8 cellular contexts compared by ENCODE assay signal in genomic region chr6:89986650-89987074, GRCh38.
A peak's percentile ranks its signal among the peaks of the same experiment; 100 is the strongest.
DNase-seq lines count a peak whose midpoint lies in the region; ATAC-seq, FAIRE-seq and TF ChIP-seq lines count a peak whose summit lies in the region.
"Had no signal": no experiment of that assay in that cellular context is flagged by ENCODE, and none has a peak within 500 bp of the region (broad histone marks: within the 10 kb centered on the region; RNA-seq: fewer than 3 reads in every experiment).

No MANE protein-coding gene starts in this region.

- H3K23ac ChIP-seq in neuronal stem cell (ENCODE audit: low read depth, low read length, poor library complexity) = no peak overlapping the region

- H2AFZ ChIP-seq in neuronal stem cell (ENCODE audit: low read length) = peak overlapping the region; percentile 3

- FAIRE-seq in D721Med (lab: Jason Lieb, UNC) = no peak

- H3K79me1 ChIP-seq in neuronal stem cell (ENCODE audit: low read depth, low read length) = no peaks in the 10 kb centered on the region

- peaks cover 24 to 27% of the 10 kb centered on the region in 2 donors for H3K4me1 ChIP-seq in neuronal stem cell (ENCODE audit: control insufficient read depth in 2 of 2, insufficient read depth in 1 of 2, low read depth in 1 of 2, low read length in 2 of 2)

- no peak overlapping the region for H3K18ac ChIP-seq in neuronal stem cell (ENCODE audit: low read length)

- H2BK5ac ChIP-seq in neuronal stem cell (ENCODE audit: low read length) = no peak overlapping the region

- no peak overlapping the region for H3K27ac ChIP-seq in neuronal stem cell (replicated peaks; ENCODE audit: low read length)

- H3K9me3 ChIP-seq in neuronal stem cell (replicated peaks in 1 of 2; ENCODE audit: control insufficient read depth in 2 of 2, insufficient read depth in 1 of 2, low read depth in 1 of 2, low read length in 2 of 2) = no peaks in the 10 kb centered on the region

- H4K91ac ChIP-seq in neuronal stem cell (ENCODE audit: low read depth, low read length, poor library complexity) = no peak overlapping the region

- H4K8ac ChIP-seq in neuronal stem cell (ENCODE audit: low read depth, low read length) = no peak overlapping the region

- H3K4me3 ChIP-seq in choroid plexus epithelial cell (ENCODE audit: low read depth, low read length) = no peak overlapping the region
- no peak overlapping the region for H3K4me3 ChIP-seq in neuronal stem cell (ENCODE audit: low read length in 2 of 2)

- DNase-seq in Daoy (ENCODE audit: low read depth) (peak; percentile 58), NCI-H2171 (lab: John Stamatoyannopoulos, UW) (peak; percentile 37), choroid plexus epithelial cell (ENCODE audit: low read depth) (peak; percentile 45), neuronal stem cell (ENCODE audit: low spot score) (no peak), ureter (ENCODE audit: low spot score) (no peak), D721Med (ENCODE audit: insufficient read length, low spot score) (no peak)
- DNase-seq: NCI-H748 treated with DMSO at 0.1 percent for 48 hours had no signal

- H3K4ac ChIP-seq in neuronal stem cell (ENCODE audit: low read length) = no peak overlapping the region

- no peak overlapping the region for H2AK5ac ChIP-seq in neuronal stem cell (ENCODE audit: low read depth, low read length)

- H3K36me3 ChIP-seq in neuronal stem cell (replicated peaks in 1 of 2; ENCODE audit: control insufficient read depth in 2 of 2, insufficient read depth in 2 of 2, low read length in 2 of 2) = no peaks in the 10 kb centered on the region

- H3K4me2 ChIP-seq in neuronal stem cell (ENCODE audit: insufficient read depth, low read length, poor library complexity, severe bottlenecking) = no peak overlapping the region

- WGBS in neuronal stem cell (ENCODE audit: extremely low coverage in 2 of 2, insufficient read length in 2 of 2, insufficient replicate concordance in 1 of 2), 2 donors = no CpG with 5 or more reads among the region's 3 CpGs

- no peak overlapping the region for H2BK15ac ChIP-seq in neuronal stem cell (ENCODE audit: low read length)

- TF ChIP-seq CTCF in choroid plexus epithelial cell (conservative IDR thresholded peaks at IDR 0.05; ENCODE audit: low read depth, low read length) (no peak), D721Med (IDR thresholded peaks at IDR 0.05; ENCODE audit: insufficient read depth, missing control alignments) (no peak)

- no peak overlapping the region for H2BK12ac ChIP-seq in neuronal stem cell (ENCODE audit: low read length)

- no peak for ATAC-seq in GM18858 (IDR thresholded peaks at IDR 0.05; ENCODE audit: unreplicated experiment)

- no peak overlapping the region for H3K14ac ChIP-seq in neuronal stem cell (ENCODE audit: low read length)

- H3K9ac ChIP-seq in neuronal stem cell (ENCODE audit: low read depth, low read length, poor library complexity) = no peak overlapping the region

- H2BK120ac ChIP-seq in neuronal stem cell (ENCODE audit: low read depth, low read length) = no peak overlapping the region

- H3K27me3 ChIP-seq in neuronal stem cell (ENCODE audit: control insufficient read depth in 3 of 3, insufficient read depth in 3 of 3, low read depth in 1 of 3, low read length in 3 of 3) = no peaks in the 10 kb centered on the region

Comparison
In these comparisons a context has a peak if more than half of its experiments do, and no peak if none do; other contexts are left out.
1. DNase-seq: peak in Daoy (single experiment), NCI-H2171 (single experiment) and choroid plexus epithelial cell (single experiment); none in neuronal stem cell (single experiment), ureter (single experiment) and D721Med (single experiment).